ENCODE assay signal across 26 cellular contexts in genomic region chr6:141029908-141030307, GRCh38.
"Had no signal": no experiment of that assay in that cellular context is flagged by ENCODE, and none has a peak within 500 bp of the region (broad histone marks: within the 10 kb centered on the region; RNA-seq: fewer than 3 reads in every experiment).

No MANE protein-coding gene starts in this region.

- H3K4me3 ChIP-seq: esophagus squamous epithelium, hepatocyte, left ventricle myocardium inferior, lower lobe of right lung, pancreas, spleen, tibial nerve had no signal

- H3K36me3 Mint-ChIP-seq: naive B cell; stimulated activated memory B cell treated with anti-CD40 and anti-IgM and Interleukin-4, amounts not matched to agents 10 μg/mL and 1 μg/mL and 100 μg/mL, for 72 hours had no signal

- H3K27ac ChIP-seq: esophagus squamous epithelium, foreskin keratinocyte, hepatocyte, left ventricle myocardium inferior, lower lobe of right lung, pancreas, spleen, tibial nerve had no signal

- H3K9me3 Mint-ChIP-seq: central memory CD8-positive, alpha-beta T cell; dendritic cell treated with granulocyte-macrophage colony-stimulating factor and Interleukin-4, amounts not matched to agents 40 ng/mL and 50 ng/mL, for 4 days; effector memory CD8-positive, alpha-beta T cell; naive B cell; nephron; stimulated activated memory B cell treated with anti-CD40 and anti-IgM and Interleukin-4, amounts not matched to agents 10 μg/mL and 1 μg/mL and 100 μg/mL, for 72 hours; stimulated activated naive CD8-positive, alpha-beta T cell treated with anti-CD3 and anti-CD28 coated beads, Interleukin-15, Interleukin-2, amounts not matched to agents 100 ng/mL and 50 ng/mL, for 24 hours had no signal

- H3K9me3 ChIP-seq: esophagus squamous epithelium, left ventricle myocardium inferior, lower lobe of right lung, pancreas, spleen, tibial nerve had no signal

- DNase-seq: effector memory CD8-positive, alpha-beta T cell; esophagus squamous epithelium; foreskin keratinocyte; head of caudate nucleus; islet precursor cell; left ventricle myocardium inferior; lower lobe of right lung; mesenchymal stem cell; naive B cell; occipital lobe; pancreas; retina; spleen; stimulated activated CD4-positive, alpha-beta T cell treated with anti-CD3 and anti-CD28 coated beads, Interleukin-15, amount 100 ng/mL, for 24 hours; stimulated activated CD4-positive, alpha-beta T cell treated with anti-CD3 and anti-CD28 coated beads, Interleukin-1b, Interleukin-23, amount 100 ng/mL, for 48 hours; stimulated activated CD4-positive, alpha-beta T cell treated with anti-CD3 and anti-CD28 coated beads, Interleukin-4, amount 100 ng/mL, for 24 hours had no signal

- H3K4me3 Mint-ChIP-seq: central memory CD8-positive, alpha-beta T cell; dendritic cell treated with granulocyte-macrophage colony-stimulating factor and Interleukin-4, amounts not matched to agents 40 ng/mL and 50 ng/mL, for 4 days; effector memory CD8-positive, alpha-beta T cell; naive B cell; nephron; stimulated activated memory B cell treated with anti-CD40 and anti-IgM and Interleukin-4, amounts not matched to agents 10 μg/mL and 1 μg/mL and 100 μg/mL, for 72 hours; stimulated activated naive CD8-positive, alpha-beta T cell treated with anti-CD3 and anti-CD28 coated beads, Interleukin-15, Interleukin-2, amounts not matched to agents 100 ng/mL and 50 ng/mL, for 24 hours had no signal

- H3K27me3 ChIP-seq: esophagus squamous epithelium, foreskin keratinocyte, hepatocyte, pancreas, spleen, tibial nerve had no signal

- H3K4me1 Mint-ChIP-seq: central memory CD8-positive, alpha-beta T cell; naive B cell; nephron; stimulated activated memory B cell treated with anti-CD40 and anti-IgM and Interleukin-4, amounts not matched to agents 10 μg/mL and 1 μg/mL and 100 μg/mL, for 72 hours had no signal

- H2AFZ ChIP-seq: hepatocyte had no signal

- H3K36me3 ChIP-seq: esophagus squamous epithelium, left ventricle myocardium inferior, lower lobe of right lung, pancreas, spleen, tibial nerve had no signal

- H3K4me2 ChIP-seq: hepatocyte had no signal

- ATAC-seq: effector memory CD8-positive, alpha-beta T cell; foreskin keratinocyte; lower lobe of right lung; pancreas; sciatic nerve; stimulated activated memory B cell treated with anti-CD40 and anti-IgM and Interleukin-4, amounts not matched to agents 10 μg/mL and 1 μg/mL and 100 μg/mL, for 72 hours had no signal

- H3K27me3 Mint-ChIP-seq: central memory CD8-positive, alpha-beta T cell; dendritic cell treated with granulocyte-macrophage colony-stimulating factor and Interleukin-4, amounts not matched to agents 40 ng/mL and 50 ng/mL, for 4 days; effector memory CD8-positive, alpha-beta T cell; naive B cell; progenitor cell of endocrine pancreas; stimulated activated memory B cell treated with anti-CD40 and anti-IgM and Interleukin-4, amounts not matched to agents 10 μg/mL and 1 μg/mL and 100 μg/mL, for 72 hours; stimulated activated naive CD8-positive, alpha-beta T cell treated with anti-CD3 and anti-CD28 coated beads, Interleukin-15, Interleukin-2, amounts not matched to agents 100 ng/mL and 50 ng/mL, for 24 hours had no signal

- H3K27ac Mint-ChIP-seq: dendritic cell treated with granulocyte-macrophage colony-stimulating factor and Interleukin-4, amounts not matched to agents 40 ng/mL and 50 ng/mL, for 4 days; effector memory CD8-positive, alpha-beta T cell; nephron; progenitor cell of endocrine pancreas; stimulated activated memory B cell treated with anti-CD40 and anti-IgM and Interleukin-4, amounts not matched to agents 10 μg/mL and 1 μg/mL and 100 μg/mL, for 72 hours; stimulated activated naive CD8-positive, alpha-beta T cell treated with anti-CD3 and anti-CD28 coated beads, Interleukin-15, Interleukin-2, amounts not matched to agents 100 ng/mL and 50 ng/mL, for 24 hours had no signal

- H3K4me1 ChIP-seq: esophagus squamous epithelium, foreskin keratinocyte, left ventricle myocardium inferior, lower lobe of right lung, spleen had no signal

- FAIRE-seq: colon had no signal
